11 cellular contexts compared by ENCODE assay signal in genomic region chrX:153336128-153336894, GRCh38. TPM values are rescaled to one million over a fixed set of nuclear protein-coding genes. Genes with fewer than 3 reads are reported as not detected.
DNase-seq lines count a peak whose midpoint lies in the region; FAIRE-seq and TF ChIP-seq lines count a peak whose summit lies in the region.
"Had no signal": no experiment of that assay in that cellular context is flagged by ENCODE, and none has a peak within 500 bp of the region (broad histone marks: within the 10 kb centered on the region; RNA-seq: fewer than 3 reads in every experiment).

No MANE protein-coding gene starts in this region.

- H4K20me1 ChIP-seq in OCI-LY1 (ENCODE audit: insufficient read depth, low read length) = no peaks in the 10 kb centered on the region

- H3K4me1 Mint-ChIP-seq in T-helper 1 cell treated with Interleukin-12 subunit alpha and Interleukin-12 subunit beta and Interleukin-4 antibody, amounts not matched to agents 30 μg/mL and 1 μg/mL, for 36 hours (ENCODE audit: low read depth) = peaks cover 52% of the 10 kb centered on the region

- H3K36me3 Mint-ChIP-seq in T-helper 1 cell treated with Interleukin-12 subunit alpha and Interleukin-12 subunit beta and Interleukin-4 antibody, amounts not matched to agents 30 μg/mL and 1 μg/mL, for 36 hours (ENCODE audit: low read depth) = peaks cover 40% of the 10 kb centered on the region

- H3K9ac ChIP-seq in OCI-LY1 (ENCODE audit: low read length) = no peak overlapping the region; the same call in 1 of the 2 replicates
- H3K9ac ChIP-seq in mesendoderm (ENCODE audit: low read length) = no peak overlapping the region

- no peak overlapping the region for H2BK5ac ChIP-seq in mesendoderm (ENCODE audit: low read length)

- no peak for TF ChIP-seq CTCF in OCI-LY1 (IDR thresholded peaks at IDR 0.05; ENCODE audit: low read length)

- H2AFZ ChIP-seq in OCI-LY1 (ENCODE audit: low read length) = no peak overlapping the region

- no peaks in the 10 kb centered on the region for H3K79me1 ChIP-seq in mesendoderm (ENCODE audit: low read length)

- H3K79me2 ChIP-seq in OCI-LY1 (ENCODE audit: insufficient read depth, low read length) (no peaks in the 10 kb centered on the region), mesendoderm (ENCODE audit: control insufficient read depth, insufficient read depth, low read length) (no peaks in the 10 kb centered on the region)

- DNase-seq in T-helper 1 cell = no peak
- peak; percentile 24 for DNase-seq in GM19239 (ENCODE audit: insufficient read length, low spot score)
- DNase-seq in kidney tubule cell (ENCODE audit: low spot score) = peak; percentile 6
- no peak for DNase-seq in activated gamma-delta T cell (lab: John Stamatoyannopoulos, UW)
- DNase-seq in mesendoderm = no peak
- DNase-seq in G401 (ENCODE audit: low spot score) = no peak
- DNase-seq: dermis blood vessel endothelial cell had no signal

- H3K9me3 ChIP-seq in OCI-LY1 (ENCODE audit: low read length) = no peaks in the 10 kb centered on the region
- H3K9me3 ChIP-seq: neutrophil had no signal

- WGBS in mesendoderm (ENCODE audit: extremely low coverage, insufficient coverage, low lambda C conversion rate) = no CpG with 5 or more reads among the region's 11 CpGs

- no peak overlapping the region for H3K23ac ChIP-seq in mesendoderm (ENCODE audit: low read length)

- H4K8ac ChIP-seq in mesendoderm (ENCODE audit: low read depth, low read length) = no peak overlapping the region

- H3K4me3 Mint-ChIP-seq in T-helper 1 cell treated with Interleukin-12 subunit alpha and Interleukin-12 subunit beta and Interleukin-4 antibody, amounts not matched to agents 30 μg/mL and 1 μg/mL, for 36 hours = peak overlapping the region; percentile 83

- H3K9me2 ChIP-seq in OCI-LY1 (ENCODE audit: low read depth, low read length) = no peaks in the 10 kb centered on the region

- peaks cover 7% of the 10 kb centered on the region for H3K9me3 Mint-ChIP-seq in T-helper 1 cell treated with Interleukin-12 subunit alpha and Interleukin-12 subunit beta and Interleukin-4 antibody, amounts not matched to agents 30 μg/mL and 1 μg/mL, for 36 hours

- H2BK120ac ChIP-seq in mesendoderm (ENCODE audit: low read depth, low read length) = no peak overlapping the region

- H4K5ac ChIP-seq in mesendoderm (ENCODE audit: low read length) = no peak overlapping the region

- H3K27me3 ChIP-seq in OCI-LY1 (ENCODE audit: insufficient read depth, low read length) = no peaks in the 10 kb centered on the region
- no peaks in the 10 kb centered on the region for H3K27me3 ChIP-seq in mesendoderm (ENCODE audit: insufficient read depth, low read length, poor library complexity)
- H3K27me3 ChIP-seq: neutrophil had no signal

- H3K4me1 ChIP-seq in OCI-LY1 (ENCODE audit: insufficient read depth, low read length, severe bottlenecking) (peaks cover 30% of the 10 kb centered on the region), mesendoderm (ENCODE audit: control insufficient read depth, low read depth, low read length) (no peaks in the 10 kb centered on the region)

- in situ Hi-C loops in G401 (cut with HindIII; ENCODE audit: low sequenced_read_pairs) = no loop called here

- no peak overlapping the region for H3K56ac ChIP-seq in mesendoderm (ENCODE audit: low read length)

- H3F3A ChIP-seq in OCI-LY1 (ENCODE audit: insufficient read depth, low read length) = no peaks in the 10 kb centered on the region

- H3K4me3 ChIP-seq in OCI-LY1 (ENCODE audit: low read depth, low read length, poor library complexity, severe bottlenecking) (peak overlapping the region; percentile 91), mesendoderm (ENCODE audit: low read length) (no peak overlapping the region)

- no peak overlapping the region for H3K18ac ChIP-seq in mesendoderm (ENCODE audit: low read length)

- no peak overlapping the region for H3K4ac ChIP-seq in mesendoderm (ENCODE audit: low read depth, low read length)

- H3K27ac ChIP-seq in OCI-LY1 (ENCODE audit: low read depth, low read length, poor library complexity, severe bottlenecking) = peak overlapping the region; percentile 46
- H3K27ac ChIP-seq in mesendoderm (ENCODE audit: low read depth, low read length) = no peak overlapping the region
- H3K27ac ChIP-seq: 22Rv1, neutrophil had no signal

- peak overlapping the region; percentile 59 for H3K27ac Mint-ChIP-seq in T-helper 1 cell treated with Interleukin-12 subunit alpha and Interleukin-12 subunit beta and Interleukin-4 antibody, amounts not matched to agents 30 μg/mL and 1 μg/mL, for 36 hours

- FAIRE-seq in GM19239 (lab: Jason Lieb, UNC) = peak; percentile 93

- no peak overlapping the region for H2AK5ac ChIP-seq in mesendoderm (ENCODE audit: low read length)

- H3K27me3 Mint-ChIP-seq in T-helper 1 cell treated with Interleukin-12 subunit alpha and Interleukin-12 subunit beta and Interleukin-4 antibody, amounts not matched to agents 30 μg/mL and 1 μg/mL, for 36 hours (ENCODE audit: low read depth) = no peaks in the 10 kb centered on the region

- no peak overlapping the region for H2BK15ac ChIP-seq in mesendoderm (replicated peaks; ENCODE audit: low read depth)

- H3K4me2 ChIP-seq in OCI-LY1 (ENCODE audit: low read length) (peak overlapping the region; percentile 71), mesendoderm (ENCODE audit: low read length) (no peak overlapping the region)

- peaks cover 33% of the 10 kb centered on the region for H3K36me3 ChIP-seq in OCI-LY1 (ENCODE audit: insufficient read depth, low read length)
- no peaks in the 10 kb centered on the region for H3K36me3 ChIP-seq in mesendoderm (ENCODE audit: control insufficient read depth, insufficient read depth, low read length)
- H3K36me3 ChIP-seq: neutrophil had no signal

RNA-seq across cellular contexts. Expression of gene ZNF275, which starts 2.4 kb away (rescaled TPM):
- polyA plus RNA-seq in mesendoderm (2013, experiment 1 of 2) = 4.6 TPM
- polyA plus RNA-seq in mesendoderm (2013, experiment 2 of 2) = 4.7 TPM
- 1.8 and 2.9 TPM in 2 replicates for total RNA-seq in G401 (2014; rRNA removed; shearing (Covaris generic))

RNA-seq across cellular contexts. Expression of gene PNMA6F, which starts 14.7 kb away (rescaled TPM):
- 0.01 TPM for polyA plus RNA-seq in mesendoderm (2013, experiment 1 of 2)
- polyA plus RNA-seq in mesendoderm (2013, experiment 2 of 2) = 0.01 TPM
- total RNA-seq in G401 (2014; rRNA removed; shearing (Covaris generic)) = 0.03 TPM in 1 of 2 replicates, not detected in the other
- total RNA-seq: dermis blood vessel endothelial cell had no signal

Comparison
In these comparisons a context has a peak if more than half of its experiments do, and no peak if none do; other contexts are left out.
1. DNase-seq: peak in GM19239 (single experiment) and kidney tubule cell (single experiment); none in T-helper 1 cell (0 of 5), activated gamma-delta T cell (single experiment), mesendoderm (single experiment) and G401 (single experiment).